Comparison of ENCODE assay signal across 1 cellular context in genomic region chr2:27362678-27363420, GRCh38.
TF ChIP-seq lines count a peak whose summit lies in the region.

No MANE protein-coding gene starts in this region.

TF ChIP-seq in SK-N-SH treated with all-trans-retinoic acid at 6 μM for 48 hours, 23 proteins besides CTCF, POLR2A, EP300 and RAD21 (continued from another document):
- TF ChIP-seq POU6F1 (CRISPR knock-in tag; IDR thresholded peaks at IDR 0.05; ENCODE audit: borderline replicate concordance, low read depth), result no peak
- TF ChIP-seq ZNF565 (CRISPR knock-in tag; conservative IDR thresholded peaks at IDR 0.05; ENCODE audit: low read depth), result no peak
- no peak for TF ChIP-seq ZNF8 (CRISPR knock-in tag; IDR thresholded peaks at IDR 0.05)
- TF ChIP-seq PPARA (CRISPR knock-in tag; IDR thresholded peaks at IDR 0.05; ENCODE audit: borderline replicate concordance), result no peak
- no peak for TF ChIP-seq ZC3H10 (CRISPR knock-in tag; IDR thresholded peaks at IDR 0.05)
- no peak for TF ChIP-seq PATZ1 (CRISPR knock-in tag; IDR thresholded peaks at IDR 0.05; ENCODE audit: borderline replicate concordance)
- TF ChIP-seq ESRRG (CRISPR knock-in tag; IDR thresholded peaks at IDR 0.05), result no peak
- no peak for TF ChIP-seq ISL1 (CRISPR knock-in tag; IDR thresholded peaks at IDR 0.05)
- TF ChIP-seq TSHZ2 (CRISPR knock-in tag; IDR thresholded peaks at IDR 0.05), result no peak
- TF ChIP-seq OSR1 (CRISPR knock-in tag; IDR thresholded peaks at IDR 0.05), result no peak
- no peak for TF ChIP-seq BACH2 (CRISPR knock-in tag; IDR thresholded peaks at IDR 0.05; ENCODE audit: borderline replicate concordance)
- TF ChIP-seq RARB (CRISPR knock-in tag; IDR thresholded peaks at IDR 0.05), result no peak
